25 cellular contexts compared by ENCODE assay signal in genomic region chr15:29922191-29922590, GRCh38.
A peak's percentile ranks its signal among the peaks of the same experiment; 100 is the strongest.
DNase-seq lines count a peak whose midpoint lies in the region; ATAC-seq, FAIRE-seq and TF ChIP-seq lines count a peak whose summit lies in the region.
"Had no signal": no experiment of that assay in that cellular context is flagged by ENCODE, and none has a peak within 500 bp of the region (broad histone marks: within the 10 kb centered on the region; RNA-seq: fewer than 3 reads in every experiment).

No MANE protein-coding gene starts in this region.

- H3K36me3 ChIP-seq in IMR-90 (ENCODE audit: control insufficient read depth, insufficient read depth, low read length) (no peaks in the 10 kb centered on the region), K562 (ENCODE audit: control insufficient read depth, insufficient read depth, low read length) (no peaks in the 10 kb centered on the region), mesendoderm (ENCODE audit: control insufficient read depth, insufficient read depth, low read length) (no peaks in the 10 kb centered on the region), MM.1S (replicated peaks; ENCODE audit: insufficient read depth, low read length) (no peaks in the 10 kb centered on the region)

- ATAC-seq in A549 (no peak), IMR-90 (ENCODE audit: low read depth) (no peak), K562 (no peak), HG03520 (IDR thresholded peaks at IDR 0.05; ENCODE audit: unreplicated experiment) (no peak), GM21367 (IDR thresholded peaks at IDR 0.05; ENCODE audit: unreplicated experiment) (no peak)
- ATAC-seq: GM12878, Panc1 had no signal

- H3K27ac ChIP-seq in A549 = peak overlapping the region; percentile 71 to 84; a peak in 5 of 6 replicates
- no peak overlapping the region for H3K27ac ChIP-seq in IMR-90 (ENCODE audit: insufficient read depth, low read length)
- no peak overlapping the region for H3K27ac ChIP-seq in K562 (ENCODE audit: extremely low read depth, low read depth, low read length)
- peak overlapping the region; percentile 42 for H3K27ac ChIP-seq in mesendoderm (ENCODE audit: low read depth, low read length)
- no peak overlapping the region for H3K27ac ChIP-seq in MM.1S (ENCODE audit: low read length)
- H3K27ac ChIP-seq: SK-N-MC had no signal

- TF ChIP-seq EP300 in A549 (IDR thresholded peaks at IDR 0.05) (no peak), K562 (IDR thresholded peaks at IDR 0.05; ENCODE audit: low read length) (no peak)

- TF ChIP-seq CTCF in A549 (IDR thresholded peaks at IDR 0.05) (no peak), IMR-90 (conservative IDR thresholded peaks at IDR 0.05; ENCODE audit: low read depth, low read length) (no peak), K562 (IDR thresholded peaks at IDR 0.05 in 2 of 3, conservative IDR thresholded peaks at IDR 0.05 in 1 of 3; ENCODE audit: insufficient read depth in 2 of 3, low read depth in 1 of 3, low read length in 3 of 3) (no peak), MM.1S (IDR thresholded peaks at IDR 0.05; ENCODE audit: low read length) (no peak)

- TF ChIP-seq POLR2A in A549 (IDR thresholded peaks at IDR 0.05; ENCODE audit: low read length) (no peak), IMR-90 (IDR thresholded peaks at IDR 0.05; ENCODE audit: low read depth, low read length) (no peak), K562 (conservative IDR thresholded peaks at IDR 0.05) (no peak)

- H2AK5ac ChIP-seq in IMR-90 (ENCODE audit: low read depth, low read length) = no peak overlapping the region
- no peak overlapping the region for H2AK5ac ChIP-seq in mesendoderm (ENCODE audit: low read length)

- DNase-seq in A549 (ENCODE audit: low read depth in 1 of 2, low spot score in 1 of 2) = no peak
- no peak for DNase-seq in IMR-90
- DNase-seq in K562 (ENCODE audit: extremely low read depth in 1 of 4, low spot score in 3 of 4) = no peak
- no peak for DNase-seq in mesendoderm
- no peak for DNase-seq in HuH-7 (ENCODE audit: low spot score)
- no peak for DNase-seq in MM.1S
- DNase-seq: C1 segment of cervical spinal cord; CD4-positive, alpha-beta memory T cell; COR-L47; H7; HFFc6; Kasumi-1; NCI-H1105 treated with DMSO at 0.1 percent for 48 hours; NCI-H146; NCI-H1930; NCI-H2107; NCI-H524 treated with DMSO at 0.1 percent for 48 hours; NCI-H774; SIG-M5 had no signal

- H4K20me1 ChIP-seq in IMR-90 (ENCODE audit: insufficient read depth, low read length) (peaks cover 3% of the 10 kb centered on the region; the same call in 1 of the 2 replicates), K562 (replicated peaks; ENCODE audit: control insufficient read depth, insufficient read depth, low read length) (no peaks in the 10 kb centered on the region; the same call in 1 of the 2 replicates), MM.1S (ENCODE audit: insufficient read depth, low read length) (no peaks in the 10 kb centered on the region)

- H2AFZ ChIP-seq in IMR-90 (replicated peaks; ENCODE audit: low read length, poor library complexity) (no peak overlapping the region), K562 (ENCODE audit: low read depth, low read length) (no peak overlapping the region), MM.1S (ENCODE audit: low read length) (no peak overlapping the region)

- POLR2A ChIA-PET in A549 (lab: Yijun Ruan, JAX) (interaction anchor here (2.3 kb wide), 1 partner anchor 100 kb away, joined by 24 read pairs; the partner anchor contains the start of gene TJP1), IMR-90 (lab: Charles Lee; ENCODE audit: unreplicated experiment) (no interaction called here), K562 (lab: Yijun Ruan, JAX) (no interaction called here)

- H3K18ac ChIP-seq in IMR-90 (ENCODE audit: low read depth, low read length) (no peak overlapping the region), mesendoderm (ENCODE audit: low read length) (no peak overlapping the region)

- intact Hi-C loops in IMR-90 (cut with micrococcal nuclease) = no loop called here
- intact Hi-C loops in K562 (cut with micrococcal nuclease) = no loop called here

- H3K9me2 ChIP-seq in MM.1S (replicated peaks; ENCODE audit: insufficient read depth, low read length) = no peaks in the 10 kb centered on the region

- H4K91ac ChIP-seq in IMR-90 (ENCODE audit: insufficient read depth, low read depth, low read length) = no peak overlapping the region

- CTCF ChIA-PET in A549 (lab: Yijun Ruan, JAX) (interaction anchor here (1.0 to 10.3 kb wide), 5 partner anchors 58 to 256 kb away, joined by 3 to 128 read pairs (median 5); no protein-coding TSS in a partner anchor), IMR-90 (lab: Yijun Ruan, JAX) (no interaction called here), K562 (lab: Yijun Ruan, JAX; ENCODE audit: low intra/inter-chr PET ratio) (interaction anchor here (0.6 kb wide), 1 partner anchor 55 kb away, joined by 3 read pairs; no protein-coding TSS in a partner anchor)

- H2BK5ac ChIP-seq in IMR-90 (ENCODE audit: low read depth, low read length, poor library complexity, severe bottlenecking) = no peak overlapping the region
- H2BK5ac ChIP-seq in mesendoderm (ENCODE audit: low read length) = no peak overlapping the region

- H2BK15ac ChIP-seq in IMR-90 (ENCODE audit: low read depth, low read length) (no peak overlapping the region), mesendoderm (replicated peaks; ENCODE audit: low read depth) (no peak overlapping the region)

- no peak overlapping the region for H2BK20ac ChIP-seq in IMR-90 (ENCODE audit: low read depth, low read length)

- no peak overlapping the region; the same call in 1 of the 2 replicates for H3K4ac ChIP-seq in IMR-90 (ENCODE audit: low read depth, low read length)
- H3K4ac ChIP-seq in mesendoderm (ENCODE audit: low read depth, low read length) = peak overlapping the region; percentile 85

- FAIRE-seq in A549 (lab: Jason Lieb, UNC) = no peak
- FAIRE-seq in K562 (lab: Jason Lieb, UNC) = no peak
- FAIRE-seq: G401.6, GM12878 had no signal

- no peak overlapping the region for H3K4me3 ChIP-seq in A549
- no peak overlapping the region for H3K4me3 ChIP-seq in IMR-90 (ENCODE audit: insufficient read depth, low read depth, low read length)
- no peak overlapping the region for H3K4me3 ChIP-seq in K562
- H3K4me3 ChIP-seq in mesendoderm (ENCODE audit: low read length) = no peak overlapping the region
- no peak overlapping the region for H3K4me3 ChIP-seq in MM.1S (ENCODE audit: low read length)
- H3K4me3 ChIP-seq: GM12878, SK-N-MC had no signal

- H3K56ac ChIP-seq in IMR-90 (ENCODE audit: extremely low read depth, insufficient read depth, low read length) = no peak overlapping the region
- H3K56ac ChIP-seq in mesendoderm (ENCODE audit: low read length) = no peak overlapping the region

- H3K4me2 ChIP-seq in A549 (no peak overlapping the region), IMR-90 (ENCODE audit: low read depth, low read length) (no peak overlapping the region), K562 (ENCODE audit: insufficient read depth, low read length) (no peak overlapping the region), mesendoderm (ENCODE audit: low read length) (no peak overlapping the region), MM.1S (ENCODE audit: low read depth, low read length) (no peak overlapping the region)

- BruUV-seq in IMR-90 (replicated peaks; lab: Mats Ljungman, UMichigan) (no TSS peak), K562 (replicated peaks; lab: Mats Ljungman, UMichigan) (no TSS peak)

- H3K79me1 ChIP-seq in IMR-90 (ENCODE audit: low read depth in 1 of 2, low read length in 2 of 2) (peaks cover 0 to 10% of the 10 kb centered on the region in 2 experiments; a peak in 2 of 4 replicates), mesendoderm (ENCODE audit: low read length) (no peaks in the 10 kb centered on the region)

- H3K9me3 ChIP-seq in A549 = no peaks in the 10 kb centered on the region
- H3K9me3 ChIP-seq in IMR-90 (ENCODE audit: control insufficient read depth, insufficient read depth, low read length) = no peaks in the 10 kb centered on the region
- no peaks in the 10 kb centered on the region for H3K9me3 ChIP-seq in K562 (replicated peaks; ENCODE audit: control insufficient read depth, insufficient read depth, low read depth, low read length)
- H3K9me3 ChIP-seq in MM.1S (replicated peaks; ENCODE audit: insufficient read depth, low read length) = no peaks in the 10 kb centered on the region

- peaks cover 93% of the 10 kb centered on the region for H3K4me1 ChIP-seq in A549
- peaks cover 22% of the 10 kb centered on the region for H3K4me1 ChIP-seq in IMR-90 (ENCODE audit: control insufficient read depth, insufficient read depth, low read length)
- no peaks in the 10 kb centered on the region for H3K4me1 ChIP-seq in K562 (replicated peaks in 1 of 2; ENCODE audit: control insufficient read depth in 2 of 2, insufficient read depth in 2 of 2, low read length in 2 of 2)
- peaks cover 13% of the 10 kb centered on the region for H3K4me1 ChIP-seq in mesendoderm (ENCODE audit: control insufficient read depth, low read depth, low read length)
- no peaks in the 10 kb centered on the region for H3K4me1 ChIP-seq in MM.1S (ENCODE audit: low read length)

- in situ Hi-C loops in IMR-90 (cut with MboI; ENCODE audit: low sequenced_read_pairs) (loop anchor here (10.0 kb wide), 2 partner anchors 47 to 107 kb away; no protein-coding TSS in a partner anchor), K562 (cut with MboI) (loop anchor here (10.0 kb wide), 1 partner anchor 227 kb away; no protein-coding TSS in a partner anchor)

- H3K23ac ChIP-seq in IMR-90 (ENCODE audit: low read depth, low read length) = no peak overlapping the region
- H3K23ac ChIP-seq in mesendoderm (ENCODE audit: low read length) = no peak overlapping the region

- H2BK120ac ChIP-seq in IMR-90 (ENCODE audit: low read depth, low read length) (no peak overlapping the region), mesendoderm (ENCODE audit: low read depth, low read length) (no peak overlapping the region)

- H3K14ac ChIP-seq in IMR-90 (replicated peaks; ENCODE audit: low read depth, low read length) = no peak overlapping the region

- no peak overlapping the region for H3K9ac ChIP-seq in IMR-90 (ENCODE audit: low read depth, low read length)
- H3K9ac ChIP-seq in K562 (ENCODE audit: insufficient read depth in 1 of 2, low read depth in 2 of 2, low read length in 2 of 2) = no peak overlapping the region
- no peak overlapping the region for H3K9ac ChIP-seq in mesendoderm (ENCODE audit: low read length)
- H3K9ac ChIP-seq in MM.1S (ENCODE audit: low read length) = no peak overlapping the region

- H3K79me2 ChIP-seq in K562 (ENCODE audit: control insufficient read depth, insufficient read depth, low read length) = no peaks in the 10 kb centered on the region
- no peaks in the 10 kb centered on the region for H3K79me2 ChIP-seq in mesendoderm (ENCODE audit: control insufficient read depth, insufficient read depth, low read length)
- H3K79me2 ChIP-seq in MM.1S (ENCODE audit: low read length) = no peaks in the 10 kb centered on the region

- peaks cover 19% of the 10 kb centered on the region for H3K9me1 ChIP-seq in IMR-90 (ENCODE audit: insufficient read depth, low read length)
- H3K9me1 ChIP-seq in K562 (ENCODE audit: control insufficient read depth, insufficient read depth, low read length) = no peaks in the 10 kb centered on the region

- H3K27me3 ChIP-seq in IMR-90 (ENCODE audit: control insufficient read depth, insufficient read depth, low read length) (peaks cover 3% of the 10 kb centered on the region; the same call in 1 of the 2 replicates), K562 (ENCODE audit: control insufficient read depth in 2 of 2, insufficient read depth in 2 of 2, low read length in 2 of 2) (peaks cover 23 to 27% of the 10 kb centered on the region in 2 experiments), mesendoderm (ENCODE audit: insufficient read depth, low read length, poor library complexity) (no peaks in the 10 kb centered on the region), MM.1S (replicated peaks; ENCODE audit: insufficient read depth, low read length) (no peaks in the 10 kb centered on the region)

- dilution Hi-C loops in IMR-90 (cut with HindIII; ENCODE audit: low sequenced_read_pairs, unreplicated experiment) = no loop called here

- H4K5ac ChIP-seq in IMR-90 (ENCODE audit: low read depth, low read length) (no peak overlapping the region), mesendoderm (ENCODE audit: low read length) (no peak overlapping the region)

- H3F3A ChIP-seq in MM.1S (ENCODE audit: insufficient read depth, low read length) = no peaks in the 10 kb centered on the region

- H4K8ac ChIP-seq in IMR-90 (ENCODE audit: low read depth in 2 of 2, low read length in 2 of 2) = no peak overlapping the region
- no peak overlapping the region for H4K8ac ChIP-seq in mesendoderm (ENCODE audit: low read depth, low read length)

- no peak overlapping the region for H2AK9ac ChIP-seq in IMR-90 (replicated peaks; ENCODE audit: low read depth, low read length, poor library complexity)

- TF ChIP-seq RAD21 in A549 (conservative IDR thresholded peaks at IDR 0.05 in 1 of 2, IDR thresholded peaks at IDR 0.05 in 1 of 2) (no peak), IMR-90 (IDR thresholded peaks at IDR 0.05; ENCODE audit: low read length) (no peak), K562 (CRISPR knock-in tag; conservative IDR thresholded peaks at IDR 0.05 in 1 of 2, IDR thresholded peaks at IDR 0.05 in 1 of 2) (no peak)

Comparison
In these comparisons a context has a peak if more than half of its experiments do, and no peak if none do; other contexts are left out.
1. H3K27ac ChIP-seq: peak in A549 (2 of 2) and mesendoderm (single experiment); none in IMR-90 (single experiment), K562 (single experiment) and MM.1S (single experiment).
2. Of the 35 proteins assayed by ChIP-seq in both K562 and A549: peak only in K562: none; only in A549: MAFK; in both: none; in neither: 34.